21 cellular contexts compared by ENCODE assay signal in the genomic region with DNA sequence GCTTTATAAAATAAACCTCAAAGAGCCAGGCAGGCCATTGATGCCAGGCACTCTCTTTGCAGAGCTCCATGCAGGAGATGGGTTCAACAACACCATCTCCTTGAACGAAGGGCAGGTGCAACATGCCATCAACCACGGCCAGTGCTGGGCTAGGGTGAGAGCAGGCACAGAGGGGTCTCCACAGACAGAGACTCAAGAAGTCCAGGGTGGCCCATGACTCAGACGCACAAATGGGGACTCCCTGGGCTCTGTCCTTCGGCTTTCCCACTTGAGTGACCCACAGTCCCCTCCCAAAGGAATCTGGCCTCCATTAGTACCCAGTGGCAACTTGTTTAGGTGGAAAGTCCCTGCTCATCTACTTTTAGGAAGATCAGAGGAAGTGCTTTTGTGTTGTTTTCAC.
"Had no signal": no experiment of that assay in that cellular context is flagged by ENCODE, and none has a peak within 500 bp of the region (broad histone marks: within the 10 kb centered on the region; RNA-seq: fewer than 3 reads in every experiment).

No MANE protein-coding gene starts in this region.

- ATAC-seq: HepG2 had no signal

- FAIRE-seq: HepG2, RCC 7860 had no signal

- DNase-seq: IMR-90, Karpas-422, KG1, MG63, NCI-H1092, NCI-H1105 treated with DMSO at 0.1 percent for 48 hours, NCI-H1417 treated with DMSO at 0.1 percent for 48 hours, NCI-H146, NCI-H1694 treated with DMSO at 0.1 percent for 48 hours, NCI-H1930, NCI-H2081, NCI-H2107, NCI-H2227 treated with DMSO at 0.1 percent for 48 hours, NCI-H524, NCI-H69, NCI-H774, Right ventricle myocardium superior, RPMI8226, SIG-M5 had no signal
